Comparison of ENCODE assay signal across 11 cellular contexts in the genomic region with DNA sequence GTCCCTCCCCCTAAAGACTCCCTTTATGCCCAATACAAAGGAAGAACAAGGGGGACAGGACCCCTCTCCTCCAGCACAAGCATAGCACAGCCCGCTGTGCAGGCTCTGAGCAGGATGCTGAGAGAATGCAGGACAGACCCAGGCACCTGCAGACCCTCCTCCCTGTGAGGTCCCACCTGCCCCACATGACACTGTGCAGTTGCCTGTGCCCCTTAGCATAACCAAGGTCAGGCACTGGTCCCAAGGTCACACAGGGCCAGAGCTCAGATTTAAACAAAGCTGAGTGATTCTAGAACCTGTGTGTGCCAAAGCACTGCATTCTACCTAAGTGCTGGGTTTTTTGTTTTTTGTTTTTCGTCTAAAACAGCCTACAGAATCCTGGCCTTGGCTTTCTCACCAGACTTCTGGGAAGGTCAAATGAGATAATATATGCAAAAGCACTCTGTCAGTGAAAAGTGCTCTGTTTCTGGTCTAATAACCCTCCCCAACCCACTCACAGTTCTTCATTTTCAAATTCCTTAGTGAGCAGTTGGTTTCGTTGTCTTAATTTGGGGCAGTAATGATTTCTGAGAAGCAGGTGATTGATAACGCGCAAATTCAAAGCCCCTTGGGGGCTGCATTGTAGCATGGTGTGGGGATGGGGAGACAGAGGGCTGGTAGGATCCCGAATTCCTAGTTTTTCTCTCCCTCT.
DNase-seq lines count a peak whose midpoint lies in the region; ATAC-seq, FAIRE-seq and TF ChIP-seq lines count a peak whose summit lies in the region.
"Had no signal": no experiment of that assay in that cellular context is flagged by ENCODE, and none has a peak within 500 bp of the region (broad histone marks: within the 10 kb centered on the region; RNA-seq: fewer than 3 reads in every experiment).

No MANE protein-coding gene starts in this region.

- ATAC-seq in GM21360 (IDR thresholded peaks at IDR 0.05; ENCODE audit: unreplicated experiment) (peak; percentile 85), HG02870 (IDR thresholded peaks at IDR 0.05; ENCODE audit: unreplicated experiment) (peak; percentile 85), HG03558 (IDR thresholded peaks at IDR 0.05; ENCODE audit: extremely low read depth, unreplicated experiment) (peak; percentile 78), SK-N-SH treated with all-trans-retinoic acid at 6 μM for 48 hours (no peak)

- FAIRE-seq in GM18507 (lab: Jason Lieb, UNC): peak; percentile 81

- DNase-seq in GM18507 (ENCODE audit: extremely low spot score, insufficient read length, low read depth): no peak
- DNase-seq in D341Med (ENCODE audit: low spot score): no peak
- DNase-seq in foreskin melanocyte: no peak
- no peak for DNase-seq in KG1 (lab: John Stamatoyannopoulos, UW)
- DNase-seq: DMS79; NCI-H526 treated with DMSO at 0.1 percent for 48 hours; stimulated activated CD8-positive, alpha-beta memory T cell treated with anti-CD3 and anti-CD28 coated beads, Interleukin-4, amount 100 ng/mL, for 48 hours had no signal

TF ChIP-seq in SK-N-SH treated with all-trans-retinoic acid at 6 μM for 48 hours, 23 proteins besides CTCF, POLR2A, EP300 and RAD21:
- TF ChIP-seq TCF4 (CRISPR knock-in tag; IDR thresholded peaks at IDR 0.05; ENCODE audit: borderline replicate concordance) (no peak), BACH2 (CRISPR knock-in tag; IDR thresholded peaks at IDR 0.05; ENCODE audit: borderline replicate concordance) (no peak), PPARA (CRISPR knock-in tag; IDR thresholded peaks at IDR 0.05; ENCODE audit: borderline replicate concordance) (no peak), GLIS3 (CRISPR knock-in tag; IDR thresholded peaks at IDR 0.05) (no peak), ZNF565 (CRISPR knock-in tag; conservative IDR thresholded peaks at IDR 0.05; ENCODE audit: low read depth) (no peak), SNAI2 (CRISPR knock-in tag; IDR thresholded peaks at IDR 0.05) (no peak), ZFP3 (CRISPR knock-in tag; IDR thresholded peaks at IDR 0.05) (no peak), ZFP30 (CRISPR knock-in tag; IDR thresholded peaks at IDR 0.05) (no peak), ISL1 (CRISPR knock-in tag; IDR thresholded peaks at IDR 0.05) (no peak), ZC3H10 (CRISPR knock-in tag; IDR thresholded peaks at IDR 0.05) (no peak), OSR1 (CRISPR knock-in tag; IDR thresholded peaks at IDR 0.05) (no peak), ARNTL (CRISPR knock-in tag; IDR thresholded peaks at IDR 0.05; ENCODE audit: borderline replicate concordance, low read depth) (no peak)
- TF ChIP-seq, protein P1, sequence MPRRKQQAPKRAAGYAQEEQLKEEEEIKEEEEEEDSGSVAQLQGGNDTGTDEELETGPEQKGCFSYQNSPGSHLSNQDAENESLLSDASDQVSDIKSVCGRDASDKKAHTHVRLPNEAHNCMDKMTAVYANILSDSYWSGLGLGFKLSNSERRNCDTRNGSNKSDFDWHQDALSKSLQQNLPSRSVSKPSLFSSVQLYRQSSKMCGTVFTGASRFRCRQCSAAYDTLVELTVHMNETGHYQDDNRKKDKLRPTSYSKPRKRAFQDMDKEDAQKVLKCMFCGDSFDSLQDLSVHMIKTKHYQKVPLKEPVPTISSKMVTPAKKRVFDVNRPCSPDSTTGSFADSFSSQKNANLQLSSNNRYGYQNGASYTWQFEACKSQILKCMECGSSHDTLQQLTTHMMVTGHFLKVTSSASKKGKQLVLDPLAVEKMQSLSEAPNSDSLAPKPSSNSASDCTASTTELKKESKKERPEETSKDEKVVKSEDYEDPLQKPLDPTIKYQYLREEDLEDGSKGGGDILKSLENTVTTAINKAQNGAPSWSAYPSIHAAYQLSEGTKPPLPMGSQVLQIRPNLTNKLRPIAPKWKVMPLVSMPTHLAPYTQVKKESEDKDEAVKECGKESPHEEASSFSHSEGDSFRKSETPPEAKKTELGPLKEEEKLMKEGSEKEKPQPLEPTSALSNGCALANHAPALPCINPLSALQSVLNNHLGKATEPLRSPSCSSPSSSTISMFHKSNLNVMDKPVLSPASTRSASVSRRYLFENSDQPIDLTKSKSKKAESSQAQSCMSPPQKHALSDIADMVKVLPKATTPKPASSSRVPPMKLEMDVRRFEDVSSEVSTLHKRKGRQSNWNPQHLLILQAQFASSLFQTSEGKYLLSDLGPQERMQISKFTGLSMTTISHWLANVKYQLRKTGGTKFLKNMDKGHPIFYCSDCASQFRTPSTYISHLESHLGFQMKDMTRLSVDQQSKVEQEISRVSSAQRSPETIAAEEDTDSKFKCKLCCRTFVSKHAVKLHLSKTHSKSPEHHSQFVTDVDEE (CRISPR knock-in tag; IDR thresholded peaks at IDR 0.05): no peak
- TF ChIP-seq, protein P2, sequence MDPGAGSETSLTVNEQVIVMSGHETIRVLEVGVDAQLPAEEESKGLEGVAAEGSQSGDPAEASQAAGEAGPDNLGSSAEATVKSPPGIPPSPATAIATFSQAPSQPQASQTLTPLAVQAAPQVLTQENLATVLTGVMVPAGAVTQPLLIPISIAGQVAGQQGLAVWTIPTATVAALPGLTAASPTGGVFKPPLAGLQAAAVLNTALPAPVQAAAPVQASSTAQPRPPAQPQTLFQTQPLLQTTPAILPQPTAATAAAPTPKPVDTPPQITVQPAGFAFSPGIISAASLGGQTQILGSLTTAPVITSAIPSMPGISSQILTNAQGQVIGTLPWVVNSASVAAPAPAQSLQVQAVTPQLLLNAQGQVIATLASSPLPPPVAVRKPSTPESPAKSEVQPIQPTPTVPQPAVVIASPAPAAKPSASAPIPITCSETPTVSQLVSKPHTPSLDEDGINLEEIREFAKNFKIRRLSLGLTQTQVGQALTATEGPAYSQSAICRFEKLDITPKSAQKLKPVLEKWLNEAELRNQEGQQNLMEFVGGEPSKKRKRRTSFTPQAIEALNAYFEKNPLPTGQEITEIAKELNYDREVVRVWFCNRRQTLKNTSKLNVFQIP (CRISPR knock-in tag; IDR thresholded peaks at IDR 0.05; ENCODE audit: borderline replicate concordance, low read depth): no peak
